ENCODE assay signal across 2 cellular contexts in the genomic region with DNA sequence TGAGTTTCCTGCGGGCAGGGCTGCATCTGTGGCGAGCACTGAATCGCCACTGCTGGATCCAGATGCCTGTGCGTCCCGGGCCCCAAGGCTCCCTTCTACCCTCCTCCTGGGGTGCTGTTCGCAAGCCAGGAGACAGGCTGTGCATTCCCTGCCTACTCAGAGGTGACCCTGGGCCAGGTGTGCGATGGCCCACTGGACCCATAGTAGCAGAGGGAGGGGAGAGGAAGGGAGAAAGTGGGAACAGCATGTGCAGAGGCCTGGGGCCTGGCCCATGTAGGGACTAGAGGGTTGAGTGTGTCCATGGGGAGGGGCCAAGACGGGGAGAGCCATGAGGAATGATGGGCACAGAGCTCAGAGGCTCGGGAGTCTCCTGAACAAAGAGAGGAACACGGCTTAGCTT.
TF ChIP-seq lines count a peak whose summit lies in the region.

No MANE protein-coding gene starts in this region.

TF ChIP-seq in GM23338, 12 proteins besides CTCF, POLR2A, EP300 and RAD21:
- no peak for TF ChIP-seq POLR2AphosphoS5 (IDR thresholded peaks at IDR 0.05; ENCODE audit: low read depth)
- TF ChIP-seq, protein P1, sequence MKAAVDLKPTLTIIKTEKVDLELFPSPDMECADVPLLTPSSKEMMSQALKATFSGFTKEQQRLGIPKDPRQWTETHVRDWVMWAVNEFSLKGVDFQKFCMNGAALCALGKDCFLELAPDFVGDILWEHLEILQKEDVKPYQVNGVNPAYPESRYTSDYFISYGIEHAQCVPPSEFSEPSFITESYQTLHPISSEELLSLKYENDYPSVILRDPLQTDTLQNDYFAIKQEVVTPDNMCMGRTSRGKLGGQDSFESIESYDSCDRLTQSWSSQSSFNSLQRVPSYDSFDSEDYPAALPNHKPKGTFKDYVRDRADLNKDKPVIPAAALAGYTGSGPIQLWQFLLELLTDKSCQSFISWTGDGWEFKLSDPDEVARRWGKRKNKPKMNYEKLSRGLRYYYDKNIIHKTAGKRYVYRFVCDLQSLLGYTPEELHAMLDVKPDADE (IDR thresholded peaks at IDR 0.05): no peak
- TF ChIP-seq EZH2phosphoT487 (IDR thresholded peaks at IDR 0.05; ENCODE audit: unreplicated experiment): no peak
- TF ChIP-seq ZNF331 (CRISPR knock-in tag; IDR thresholded peaks at IDR 0.05; ENCODE audit: low read depth): no peak
- TF ChIP-seq REST (IDR thresholded peaks at IDR 0.05; ENCODE audit: unreplicated experiment): no peak
- TF ChIP-seq ZNF462 (CRISPR knock-in tag; IDR thresholded peaks at IDR 0.05): no peak
- no peak for TF ChIP-seq JUNB (IDR thresholded peaks at IDR 0.05; ENCODE audit: unreplicated experiment)
- no peak for TF ChIP-seq EZH2 (IDR thresholded peaks at IDR 0.05; ENCODE audit: low read depth, unreplicated experiment)
- TF ChIP-seq STAT1 (IDR thresholded peaks at IDR 0.05; ENCODE audit: unreplicated experiment): no peak

TF ChIP-seq in WTC11, 78 proteins besides CTCF, POLR2A, EP300 and RAD21:
- TF ChIP-seq NR2C2 (CRISPR knock-in tag; IDR thresholded peaks at IDR 0.05) (no peak), MYBL2 (CRISPR knock-in tag; IDR thresholded peaks at IDR 0.05) (no peak)
- TF ChIP-seq, protein P2, sequence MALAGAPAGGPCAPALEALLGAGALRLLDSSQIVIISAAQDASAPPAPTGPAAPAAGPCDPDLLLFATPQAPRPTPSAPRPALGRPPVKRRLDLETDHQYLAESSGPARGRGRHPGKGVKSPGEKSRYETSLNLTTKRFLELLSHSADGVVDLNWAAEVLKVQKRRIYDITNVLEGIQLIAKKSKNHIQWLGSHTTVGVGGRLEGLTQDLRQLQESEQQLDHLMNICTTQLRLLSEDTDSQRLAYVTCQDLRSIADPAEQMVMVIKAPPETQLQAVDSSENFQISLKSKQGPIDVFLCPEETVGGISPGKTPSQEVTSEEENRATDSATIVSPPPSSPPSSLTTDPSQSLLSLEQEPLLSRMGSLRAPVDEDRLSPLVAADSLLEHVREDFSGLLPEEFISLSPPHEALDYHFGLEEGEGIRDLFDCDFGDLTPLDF (CRISPR knock-in tag; IDR thresholded peaks at IDR 0.05): no peak
- TF ChIP-seq, protein P3, sequence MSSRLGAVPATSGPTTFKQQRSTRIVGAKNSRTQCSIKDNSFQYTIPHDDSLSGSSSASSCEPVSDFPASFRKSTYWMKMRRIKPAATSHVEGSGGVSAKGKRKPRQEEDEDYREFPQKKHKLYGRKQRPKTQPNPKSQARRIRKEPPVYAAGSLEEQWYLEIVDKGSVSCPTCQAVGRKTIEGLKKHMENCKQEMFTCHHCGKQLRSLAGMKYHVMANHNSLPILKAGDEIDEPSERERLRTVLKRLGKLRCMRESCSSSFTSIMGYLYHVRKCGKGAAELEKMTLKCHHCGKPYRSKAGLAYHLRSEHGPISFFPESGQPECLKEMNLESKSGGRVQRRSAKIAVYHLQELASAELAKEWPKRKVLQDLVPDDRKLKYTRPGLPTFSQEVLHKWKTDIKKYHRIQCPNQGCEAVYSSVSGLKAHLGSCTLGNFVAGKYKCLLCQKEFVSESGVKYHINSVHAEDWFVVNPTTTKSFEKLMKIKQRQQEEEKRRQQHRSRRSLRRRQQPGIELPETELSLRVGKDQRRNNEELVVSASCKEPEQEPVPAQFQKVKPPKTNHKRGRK (CRISPR knock-in tag; IDR thresholded peaks at IDR 0.05; ENCODE audit: borderline replicate concordance): no peak
